8 cellular contexts compared by ENCODE assay signal in genomic region chr6:144343736-144344428, GRCh38. TPM values are rescaled to one million over a fixed set of nuclear protein-coding genes. Genes with fewer than 3 reads are reported as not detected.
DNase-seq lines count a peak whose midpoint lies in the region; ATAC-seq, FAIRE-seq and TF ChIP-seq lines count a peak whose summit lies in the region.

No MANE protein-coding gene starts in this region.

- H3K9ac ChIP-seq in endothelial cell of umbilical vein (replicated peaks; ENCODE audit: extremely low read depth, insufficient read depth, low read length), result peak overlapping the region; percentile 65

- H3K4me1 Mint-ChIP-seq in activated CD4-positive, alpha-beta T cell treated with anti-CD3 and anti-CD28 coated beads, Interleukin-2, amount 10 ng/mL, durations not matched to agents 24 days and 14 days, result peaks cover 59% of the 10 kb centered on the region

- peaks cover 72% of the 10 kb centered on the region for H3K79me2 ChIP-seq in endothelial cell of umbilical vein (ENCODE audit: control insufficient read depth, insufficient read depth, low read length)

- H3K27me3 ChIP-seq in RWPE2 (ENCODE audit: insufficient read depth, poor library complexity, severe bottlenecking), result no peaks in the 10 kb centered on the region
- H3K27me3 ChIP-seq in endothelial cell of umbilical vein (ENCODE audit: control insufficient read depth in 2 of 2, insufficient read depth in 2 of 2, low read length in 2 of 2), result no peaks in the 10 kb centered on the region
- H3K27me3 ChIP-seq in small intestine (ENCODE audit: control insufficient read depth in 2 of 2, insufficient read depth in 2 of 2, low read length in 2 of 2), result no peaks in the 10 kb centered on the region

- H3K4me2 ChIP-seq in endothelial cell of umbilical vein (ENCODE audit: insufficient read depth, low read length), result peak overlapping the region; percentile 86

- H3K4me3 ChIP-seq in RWPE2 (ENCODE audit: severe bottlenecking), result no peak overlapping the region
- peak overlapping the region in 2 of 3 experiments; percentile 16 to 81 for H3K4me3 ChIP-seq in endothelial cell of umbilical vein (replicated peaks in 1 of 3; ENCODE audit: insufficient read depth in 1 of 3, low read depth in 1 of 3, low read length in 3 of 3)
- peak overlapping the region; percentile 32 to 44 for H3K4me3 ChIP-seq in small intestine (ENCODE audit: low read depth in 1 of 2, low read length in 2 of 2)

- no peaks in the 10 kb centered on the region for H3K36me3 ChIP-seq in RWPE2 (ENCODE audit: low read depth)
- H3K36me3 ChIP-seq in endothelial cell of umbilical vein (ENCODE audit: control insufficient read depth in 2 of 2, extremely low read depth in 1 of 2, insufficient read depth in 2 of 2, low read length in 2 of 2), result no peaks in the 10 kb centered on the region
- H3K36me3 ChIP-seq in small intestine (ENCODE audit: control insufficient read depth in 2 of 2, insufficient read depth in 2 of 2, low read length in 2 of 2), result no peaks in the 10 kb centered on the region

- FAIRE-seq in endothelial cell of umbilical vein (lab: Jason Lieb, UNC) (peak; percentile 91), small intestine (lab: Jason Lieb, UNC) (peak; percentile 10)

- H3K27ac Mint-ChIP-seq in activated CD4-positive, alpha-beta T cell treated with anti-CD3 and anti-CD28 coated beads, Interleukin-2, amount 10 ng/mL, durations not matched to agents 24 days and 14 days, result peak overlapping the region; percentile 96

- no peak overlapping the region for H2AFZ ChIP-seq in endothelial cell of umbilical vein (ENCODE audit: low read depth, low read length)

- H3K4me1 ChIP-seq in RWPE2 (ENCODE audit: insufficient read depth, poor library complexity, severe bottlenecking), result peaks cover 53% of the 10 kb centered on the region
- H3K4me1 ChIP-seq in endothelial cell of umbilical vein (ENCODE audit: control insufficient read depth, extremely low read depth, insufficient read depth, low read length), result peaks cover 70% of the 10 kb centered on the region
- peaks cover 0 to 14% of the 10 kb centered on the region in 2 donors for H3K4me1 ChIP-seq in small intestine (ENCODE audit: control insufficient read depth in 2 of 2, insufficient read depth in 1 of 2, low read depth in 1 of 2, low read length in 1 of 2)

- no peaks in the 10 kb centered on the region for H3K9me3 ChIP-seq in RWPE2 (ENCODE audit: severe bottlenecking)
- H3K9me3 ChIP-seq in endothelial cell of umbilical vein (replicated peaks; ENCODE audit: control insufficient read depth, insufficient read depth, low read length), result no peaks in the 10 kb centered on the region
- no peaks in the 10 kb centered on the region for H3K9me3 ChIP-seq in small intestine (ENCODE audit: control insufficient read depth, low read depth)

- CTCF ChIA-PET in endothelial cell of umbilical vein (lab: Charles Lee), result interaction anchor here (1.3 to 2.5 kb wide), 4 partner anchors 58 to 138 kb away, joined by 3 to 7 read pairs (median 4); no protein-coding TSS in a partner anchor

- intact Hi-C loops in activated CD4-positive, alpha-beta T cell treated with anti-CD3 and anti-CD28 coated beads, Interleukin-2, amount 10 ng/mL, durations not matched to agents 24 days and 14 days (cut with micrococcal nuclease), result loop anchor here (1.0 to 5.0 kb wide), 9 partner anchors 9 to 249 kb away; partner anchors contain the start of genes SF3B5 and UTRN
- intact Hi-C loops in endothelial cell of umbilical vein (cut with micrococcal nuclease), result loop anchor here (1.0 kb wide), 1 partner anchor 239 kb away; no protein-coding TSS in a partner anchor

- DNase-seq in activated CD4-positive, alpha-beta T cell treated with anti-CD3 and anti-CD28 coated beads, Interleukin-2, amount 10 ng/mL, durations not matched to agents 24 days and 14 days, result peak; percentile 84
- DNase-seq in activated CD4-positive, alpha-beta T cell treated with anti-CD3 and anti-CD28 coated beads, Interleukin-2, amount 50 U/mL, for 48 hours, result no peak
- DNase-seq in RWPE2 (ENCODE audit: low spot score) (no peak), endothelial cell of umbilical vein (ENCODE audit: low read depth, low spot score) (peak; percentile 88), small intestine (peak; percentile 75), NCI-H2227 treated with DMSO at 0.1 percent for 48 hours (lab: John Stamatoyannopoulos, UW) (no peak), globus pallidus (ENCODE audit: low spot score) (no peak)

- no peaks in the 10 kb centered on the region for H3K9me1 ChIP-seq in endothelial cell of umbilical vein (replicated peaks; ENCODE audit: control insufficient read depth, extremely low read depth, insufficient read depth, low read length)

- H4K20me1 ChIP-seq in endothelial cell of umbilical vein (replicated peaks; ENCODE audit: control insufficient read depth, extremely low read depth, insufficient read depth, low read length), result no peaks in the 10 kb centered on the region

- peak; percentile 61 for TF ChIP-seq POLR2A in endothelial cell of umbilical vein (IDR thresholded peaks at IDR 0.05; ENCODE audit: low read depth, low read length)

- POLR2A ChIA-PET in endothelial cell of umbilical vein (lab: Charles Lee), result interaction anchor here (0.7 kb wide), 1 partner anchor 79 kb away, joined by 6 read pairs; no protein-coding TSS in a partner anchor

- H3K9me3 Mint-ChIP-seq in activated CD4-positive, alpha-beta T cell treated with anti-CD3 and anti-CD28 coated beads, Interleukin-2, amount 10 ng/mL, durations not matched to agents 24 days and 14 days, result no peaks in the 10 kb centered on the region

- H3K27ac ChIP-seq in RWPE2 (ENCODE audit: poor library complexity, severe bottlenecking) (peak overlapping the region; percentile 42), endothelial cell of umbilical vein (ENCODE audit: insufficient read depth, low read depth, low read length) (peak overlapping the region; percentile 77), small intestine (ENCODE audit: low read depth in 1 of 2, low read length in 1 of 2) (peak overlapping the region; percentile 48 to 94)

- WGBS in small intestine, 3 donors, result 26 to 35% (median 28%) methylated on average over 10 of the region's 10 CpGs

- BruUV-seq in endothelial cell of umbilical vein (replicated peaks; lab: Mats Ljungman, UMichigan), result no TSS peak

- H3K36me3 Mint-ChIP-seq in activated CD4-positive, alpha-beta T cell treated with anti-CD3 and anti-CD28 coated beads, Interleukin-2, amount 10 ng/mL, durations not matched to agents 24 days and 14 days (ENCODE audit: low read depth), result peaks cover 10% of the 10 kb centered on the region

- ATAC-seq in HG02973 (IDR thresholded peaks at IDR 0.05; ENCODE audit: unreplicated experiment) (peak; percentile 28), RWPE2 (ENCODE audit: low read depth) (no peak)

- no peaks in the 10 kb centered on the region for H3K27me3 Mint-ChIP-seq in activated CD4-positive, alpha-beta T cell treated with anti-CD3 and anti-CD28 coated beads, Interleukin-2, amount 10 ng/mL, durations not matched to agents 24 days and 14 days

- dilution Hi-C loops in endothelial cell of umbilical vein (cut with MboI; ENCODE audit: extremely low pct_ligation_motif_present, low sequenced_read_pairs), result no loop called here

- no peak for TF ChIP-seq CTCF in RWPE2 (IDR thresholded peaks at IDR 0.05; ENCODE audit: poor library complexity, severe bottlenecking)
- TF ChIP-seq CTCF in endothelial cell of umbilical vein (IDR thresholded peaks at IDR 0.05; ENCODE audit: extremely low read depth in 1 of 2, insufficient read depth in 1 of 2, low read depth in 1 of 2, low read length in 2 of 2), result no peak

- peak overlapping the region; percentile 89 for H3K4me3 Mint-ChIP-seq in activated CD4-positive, alpha-beta T cell treated with anti-CD3 and anti-CD28 coated beads, Interleukin-2, amount 10 ng/mL, durations not matched to agents 24 days and 14 days

TF ChIP-seq in endothelial cell of umbilical vein, 7 proteins besides CTCF, POLR2A, EP300 and RAD21:
- TF ChIP-seq POLR2AphosphoS5 (IDR thresholded peaks at IDR 0.05; ENCODE audit: insufficient read depth, low read depth, low read length) (peak; percentile 53), JUN (IDR thresholded peaks at IDR 0.05; ENCODE audit: borderline replicate concordance, insufficient read depth, insufficient read length, low read depth) (no peak), MYC (IDR thresholded peaks at IDR 0.05; ENCODE audit: low read depth, low read length) (no peak), GATA2 (IDR thresholded peaks at IDR 0.05; ENCODE audit: insufficient read depth, insufficient read length, low read depth, low read length) (peak; percentile 54), MAX (IDR thresholded peaks at IDR 0.05; ENCODE audit: insufficient read depth, insufficient read length) (no peak), FOS (IDR thresholded peaks at IDR 0.05; ENCODE audit: borderline replicate concordance, insufficient read depth, low read length) (peak; percentile 46)

RNA-seq across cellular contexts. Expression of gene UTRN, which starts 58.7 kb away (rescaled TPM):
- 36.7 and 45.1 TPM in 2 replicates for total RNA-seq in activated CD4-positive, alpha-beta T cell treated with anti-CD3 and anti-CD28 coated beads, Interleukin-2, amount 10 ng/mL, durations not matched to agents 24 days and 14 days
- 224 and 228 TPM in 2 replicates for total RNA-seq in endothelial cell of umbilical vein
- polyA plus RNA-seq in endothelial cell of umbilical vein, result 29.4 and 37.4 TPM in 2 replicates
- 52.7 and 54.7 TPM in 2 replicates for polyA plus RNA-seq in endothelial cell of umbilical vein (2011; cell fraction: cytosol; rRNA removed)
- polyA plus RNA-seq in endothelial cell of umbilical vein (2011; cell fraction: nucleus; rRNA removed), result 174 and 189 TPM in 2 replicates
- polyA plus RNA-seq in endothelial cell of umbilical vein (2012), result 99.2 and 122 TPM in 2 replicates
- 230 and 248 TPM in 2 replicates for polyA minus RNA-seq in endothelial cell of umbilical vein
- 11.5 TPM for polyA minus RNA-seq in endothelial cell of umbilical vein (2011; cell fraction: cytosol; rRNA and poly(A)+ RNA removed)
- polyA minus RNA-seq in endothelial cell of umbilical vein (2011; cell fraction: nucleus; rRNA and poly(A)+ RNA removed), result 578 and 660 TPM in 2 replicates
- polyA plus RNA-seq in small intestine, result 10 to 100 TPM in 2 of 3 donors, 1 to 10 TPM in 1; 10.0 to 25.7 (median 10.7) TPM

Comparison
In these comparisons a context has a peak if more than half of its experiments do, and no peak if none do; other contexts are left out.
1. DNase-seq: peak in activated CD4-positive, alpha-beta T cell treated with anti-CD3 and anti-CD28 coated beads, Interleukin-2, amount 10 ng/mL, durations not matched to agents 24 days and 14 days (single experiment), endothelial cell of umbilical vein (single experiment) and small intestine (single experiment); none in activated CD4-positive, alpha-beta T cell treated with anti-CD3 and anti-CD28 coated beads, Interleukin-2, amount 50 U/mL, for 48 hours (0 of 2), RWPE2 (single experiment), NCI-H2227 treated with DMSO at 0.1 percent for 48 hours (single experiment) and globus pallidus (single experiment).
2. Peak in every context shown above with its lines, with median percentiles within 50 percentile points of each other: H3K27ac ChIP-seq.